17 cellular contexts compared by ENCODE assay signal in genomic region chr6:78465042-78465634, GRCh38.
A peak's percentile ranks its signal among the peaks of the same experiment; 100 is the strongest.
DNase-seq lines count a peak whose midpoint lies in the region; ATAC-seq and TF ChIP-seq lines count a peak whose summit lies in the region.
"Had no signal": no experiment of that assay in that cellular context is flagged by ENCODE, and none has a peak within 500 bp of the region (broad histone marks: within the 10 kb centered on the region; RNA-seq: fewer than 3 reads in every experiment).

No MANE protein-coding gene starts in this region.

- peaks cover 18% of the 10 kb centered on the region for H3K9me3 ChIP-seq in left ventricle myocardium inferior (replicated peaks)
- H3K9me3 ChIP-seq: BE2C, Caco-2 had no signal

- no peak for TF ChIP-seq CTCF in left ventricle myocardium inferior (IDR thresholded peaks at IDR 0.05; ENCODE audit: borderline replicate concordance)

- no peak for ATAC-seq in HG03442 (IDR thresholded peaks at IDR 0.05; ENCODE audit: unreplicated experiment)
- ATAC-seq: GM23338 had no signal

- intact Hi-C loops in left ventricle myocardium inferior (cut with micrococcal nuclease), result no loop called here

- H3K27ac ChIP-seq in left ventricle myocardium inferior (replicated peaks), result no peak overlapping the region

- no peaks in the 10 kb centered on the region for H3K27me3 ChIP-seq in left ventricle myocardium inferior (ENCODE audit: low read depth)
- H3K27me3 ChIP-seq: BE2C had no signal

- peak; percentile 6 for DNase-seq in NCI-H82 treated with DMSO at 0.1 percent for 48 hours (lab: John Stamatoyannopoulos, UW; ENCODE audit: unreplicated experiment)
- peak; percentile 74 for DNase-seq in myocyte (ENCODE audit: low read depth)
- DNase-seq in retina, result peak; percentile 39
- DNase-seq in left ventricle myocardium inferior, result no peak
- DNase-seq in activated T-cell treated with anti-CD3 and anti-CD28 coated beads, Interleukin-2, amount 50 U/mL, for 1 hour, result no peak
- DNase-seq: ACHN; BE2C; C1 segment of cervical spinal cord; Caco-2; CD4-positive, CD25-positive, alpha-beta regulatory T cell; DMS153; DMS79; GDM1; HCEC 1CT; IMR-90 had no signal

- H3K36me3 ChIP-seq in left ventricle myocardium inferior, result no peaks in the 10 kb centered on the region
- H3K36me3 ChIP-seq: BE2C had no signal

- no peaks in the 10 kb centered on the region for H3K4me1 ChIP-seq in left ventricle myocardium inferior
- H3K4me1 ChIP-seq: BE2C, Caco-2 had no signal

- no peak overlapping the region for H3K4me3 ChIP-seq in left ventricle myocardium inferior
- H3K4me3 ChIP-seq: GM23338 had no signal

Comparison
In these comparisons a context has a peak if more than half of its experiments do, and no peak if none do; other contexts are left out.
1. DNase-seq: peak in NCI-H82 treated with DMSO at 0.1 percent for 48 hours (single experiment), myocyte (single experiment) and retina (single experiment); none in left ventricle myocardium inferior (single experiment) and activated T-cell treated with anti-CD3 and anti-CD28 coated beads, Interleukin-2, amount 50 U/mL, for 1 hour (single experiment).